In genomic region chr1:62621907-62622306, GRCh38 we compare ENCODE assay signal across 1 cellular context.
A peak's percentile ranks its signal among the peaks of the same experiment; 100 is the strongest.
TF ChIP-seq lines count a peak whose summit lies in the region.

No MANE protein-coding gene starts in this region.

TF ChIP-seq in HepG2, 621 proteins besides CTCF, POLR2A, EP300 and RAD21 (continued from another document and continues in another):
- TF ChIP-seq, protein P1, sequence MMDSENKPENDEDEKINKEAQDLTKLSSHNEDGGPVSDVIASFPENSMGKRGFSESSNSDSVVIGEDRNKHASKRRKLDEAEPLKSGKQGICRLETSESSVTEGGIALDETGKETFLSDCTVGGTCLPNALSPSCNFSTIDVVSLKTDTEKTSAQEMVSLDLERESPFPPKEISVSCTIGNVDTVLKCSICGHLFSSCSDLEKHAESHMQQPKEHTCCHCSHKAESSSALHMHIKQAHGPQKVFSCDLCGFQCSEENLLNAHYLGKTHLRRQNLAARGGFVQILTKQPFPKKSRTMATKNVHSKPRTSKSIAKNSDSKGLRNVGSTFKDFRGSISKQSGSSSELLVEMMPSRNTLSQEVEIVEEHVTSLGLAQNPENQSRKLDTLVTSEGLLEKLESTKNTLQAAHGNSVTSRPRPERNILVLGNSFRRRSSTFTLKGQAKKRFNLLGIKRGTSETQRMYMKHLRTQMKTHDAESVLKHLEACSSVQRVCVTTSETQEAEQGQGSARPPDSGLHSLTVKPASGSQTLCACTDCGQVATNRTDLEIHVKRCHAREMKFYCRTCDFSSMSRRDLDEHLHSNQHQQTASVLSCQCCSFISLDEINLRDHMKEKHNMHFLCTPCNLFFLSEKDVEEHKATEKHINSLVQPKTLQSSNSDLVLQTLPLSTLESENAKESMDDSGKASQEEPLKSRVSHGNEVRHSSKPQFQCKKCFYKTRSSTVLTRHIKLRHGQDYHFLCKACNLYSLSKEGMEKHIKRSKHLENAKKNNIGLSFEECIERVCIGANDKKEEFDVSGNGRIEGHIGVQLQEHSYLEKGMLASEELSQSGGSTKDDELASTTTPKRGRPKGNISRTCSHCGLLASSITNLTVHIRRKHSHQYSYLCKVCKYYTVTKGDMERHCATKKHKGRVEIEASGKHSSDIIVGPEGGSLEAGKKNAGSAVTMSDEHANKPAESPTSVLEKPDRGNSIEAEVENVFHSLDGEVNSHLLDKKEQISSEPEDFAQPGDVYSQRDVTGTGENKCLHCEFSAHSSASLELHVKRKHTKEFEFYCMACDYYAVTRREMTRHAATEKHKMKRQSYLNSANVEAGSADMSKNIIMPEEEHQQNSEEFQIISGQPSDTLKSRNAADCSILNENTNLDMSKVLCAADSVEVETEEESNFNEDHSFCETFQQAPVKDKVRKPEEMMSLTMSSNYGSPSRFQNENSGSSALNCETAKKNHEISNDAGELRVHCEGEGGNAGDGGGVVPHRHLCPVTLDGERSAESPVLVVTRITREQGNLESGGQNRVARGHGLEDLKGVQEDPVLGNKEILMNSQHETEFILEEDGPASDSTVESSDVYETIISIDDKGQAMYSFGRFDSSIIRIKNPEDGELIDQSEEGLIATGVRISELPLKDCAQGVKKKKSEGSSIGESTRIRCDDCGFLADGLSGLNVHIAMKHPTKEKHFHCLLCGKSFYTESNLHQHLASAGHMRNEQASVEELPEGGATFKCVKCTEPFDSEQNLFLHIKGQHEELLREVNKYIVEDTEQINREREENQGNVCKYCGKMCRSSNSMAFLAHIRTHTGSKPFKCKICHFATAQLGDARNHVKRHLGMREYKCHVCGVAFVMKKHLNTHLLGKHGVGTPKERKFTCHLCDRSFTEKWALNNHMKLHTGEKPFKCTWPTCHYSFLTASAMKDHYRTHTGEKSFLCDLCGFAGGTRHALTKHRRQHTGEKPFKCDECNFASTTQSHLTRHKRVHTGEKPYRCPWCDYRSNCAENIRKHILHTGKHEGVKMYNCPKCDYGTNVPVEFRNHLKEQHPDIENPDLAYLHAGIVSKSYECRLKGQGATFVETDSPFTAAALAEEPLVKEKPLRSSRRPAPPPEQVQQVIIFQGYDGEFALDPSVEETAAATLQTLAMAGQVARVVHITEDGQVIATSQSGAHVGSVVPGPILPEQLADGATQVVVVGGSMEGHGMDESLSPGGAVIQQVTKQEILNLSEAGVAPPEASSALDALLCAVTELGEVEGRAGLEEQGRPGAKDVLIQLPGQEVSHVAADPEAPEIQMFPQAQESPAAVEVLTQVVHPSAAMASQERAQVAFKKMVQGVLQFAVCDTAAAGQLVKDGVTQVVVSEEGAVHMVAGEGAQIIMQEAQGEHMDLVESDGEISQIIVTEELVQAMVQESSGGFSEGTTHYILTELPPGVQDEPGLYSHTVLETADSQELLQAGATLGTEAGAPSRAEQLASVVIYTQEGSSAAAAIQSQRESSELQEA (CRISPR knock-in tag; IDR thresholded peaks at IDR 0.05; ENCODE audit: not compliant biosample characterization): no peak
- TF ChIP-seq GATAD2A (CRISPR knock-in tag; IDR thresholded peaks at IDR 0.05) (peak; percentile 98), ZSCAN31 (CRISPR knock-in tag; IDR thresholded peaks at IDR 0.05; ENCODE audit: low read depth) (no peak), MZF1 (CRISPR knock-in tag; IDR thresholded peaks at IDR 0.05; ENCODE audit: borderline replicate concordance) (no peak), ZNF225 (CRISPR knock-in tag; IDR thresholded peaks at IDR 0.05) (no peak), CENPX (CRISPR knock-in tag; IDR thresholded peaks at IDR 0.05) (no peak), ZC3H13 (CRISPR knock-in tag; IDR thresholded peaks at IDR 0.05) (no peak), PTBP1 (IDR thresholded peaks at IDR 0.05; ENCODE audit: low read depth, low read length, poor library complexity, severe bottlenecking) (no peak), RERE (CRISPR knock-in tag; IDR thresholded peaks at IDR 0.05; ENCODE audit: low read depth) (peak; percentile 70; the same call in 1 of the 2 replicates), SIN3A (IDR thresholded peaks at IDR 0.05; ENCODE audit: borderline replicate concordance, low read depth, low read length) (0 out of 2 replicates have a peak, but pooled peaks have one; percentile 59), TCF7 (IDR thresholded peaks at IDR 0.05; ENCODE audit: low read depth) (peak; percentile 71), ZNF616 (CRISPR knock-in tag; IDR thresholded peaks at IDR 0.05; ENCODE audit: low read depth) (no peak), NFKB2 (CRISPR knock-in tag; IDR thresholded peaks at IDR 0.05; ENCODE audit: borderline replicate concordance) (no peak), HDAC1 (CRISPR knock-in tag; IDR thresholded peaks at IDR 0.05) (peak; percentile 81), POGK (CRISPR knock-in tag; conservative IDR thresholded peaks at IDR 0.05) (peak; percentile 78; the same call in 1 of the 2 replicates), NFIC (IDR thresholded peaks at IDR 0.05; ENCODE audit: low read length) (peak; percentile 81), PITX1 (CRISPR knock-in tag; IDR thresholded peaks at IDR 0.05) (peak; percentile 67), CAMTA2 (CRISPR knock-in tag; IDR thresholded peaks at IDR 0.05; ENCODE audit: borderline replicate concordance) (no peak), ZFX (CRISPR knock-in tag; IDR thresholded peaks at IDR 0.05; ENCODE audit: low read depth) (peak; percentile 84), ZNF317 (CRISPR knock-in tag; IDR thresholded peaks at IDR 0.05) (peak; percentile 91), BRCA1 (CRISPR knock-in tag; IDR thresholded peaks at IDR 0.05) (no peak), ARID3A (IDR thresholded peaks at IDR 0.05; ENCODE audit: low read depth, low read length) (peak; percentile 82), ZFP41 (CRISPR knock-in tag; IDR thresholded peaks at IDR 0.05; ENCODE audit: borderline replicate concordance) (no peak), HNRNPL (IDR thresholded peaks at IDR 0.05; ENCODE audit: low read depth, low read length) (no peak), SATB2 (CRISPR knock-in tag; IDR thresholded peaks at IDR 0.05) (no peak), KLF9 (CRISPR knock-in tag; IDR thresholded peaks at IDR 0.05; ENCODE audit: low read depth) (no peak), CEBPG (CRISPR knock-in tag; IDR thresholded peaks at IDR 0.05) (peak; percentile 99), NR2F2 (IDR thresholded peaks at IDR 0.05; ENCODE audit: borderline replicate concordance, low read depth) (0 out of 2 replicates have a peak, but pooled peaks have one; percentile 40), GLI4 (CRISPR knock-in tag; IDR thresholded peaks at IDR 0.05; ENCODE audit: borderline replicate concordance) (no peak), KDM5A (IDR thresholded peaks at IDR 0.05; ENCODE audit: borderline replicate concordance, low read length) (no peak; the same call in 1 of the 2 replicates), SRY (CRISPR knock-in tag; IDR thresholded peaks at IDR 0.05) (no peak), SMAD3 (CRISPR knock-in tag; IDR thresholded peaks at IDR 0.05) (peak; percentile 97; the same call in 1 of the 2 replicates), ZNF326 (CRISPR knock-in tag; IDR thresholded peaks at IDR 0.05; ENCODE audit: borderline replicate concordance) (no peak), ZNF224 (CRISPR knock-in tag; IDR thresholded peaks at IDR 0.05) (no peak), ZNF124 (CRISPR knock-in tag; IDR thresholded peaks at IDR 0.05) (peak; percentile 97), ZNF790 (CRISPR knock-in tag; IDR thresholded peaks at IDR 0.05; ENCODE audit: borderline replicate concordance) (no peak), ZNF143 (CRISPR knock-in tag; IDR thresholded peaks at IDR 0.05) (no peak), ZNF230 (CRISPR knock-in tag; IDR thresholded peaks at IDR 0.05) (0 out of 2 replicates have a peak, but pooled peaks have one; percentile 72)
- TF ChIP-seq, protein P2, sequence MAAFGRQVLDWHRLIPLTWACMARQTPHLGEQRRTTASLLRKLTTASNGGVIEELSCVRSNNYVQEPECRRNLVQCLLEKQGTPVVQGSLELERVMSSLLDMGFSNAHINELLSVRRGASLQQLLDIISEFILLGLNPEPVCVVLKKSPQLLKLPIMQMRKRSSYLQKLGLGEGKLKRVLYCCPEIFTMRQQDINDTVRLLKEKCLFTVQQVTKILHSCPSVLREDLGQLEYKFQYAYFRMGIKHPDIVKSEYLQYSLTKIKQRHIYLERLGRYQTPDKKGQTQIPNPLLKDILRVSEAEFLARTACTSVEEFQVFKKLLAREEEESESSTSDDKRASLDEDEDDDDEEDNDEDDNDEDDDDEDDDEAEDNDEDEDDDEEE (CRISPR knock-in tag; IDR thresholded peaks at IDR 0.05): no peak
- TF ChIP-seq, protein P3, sequence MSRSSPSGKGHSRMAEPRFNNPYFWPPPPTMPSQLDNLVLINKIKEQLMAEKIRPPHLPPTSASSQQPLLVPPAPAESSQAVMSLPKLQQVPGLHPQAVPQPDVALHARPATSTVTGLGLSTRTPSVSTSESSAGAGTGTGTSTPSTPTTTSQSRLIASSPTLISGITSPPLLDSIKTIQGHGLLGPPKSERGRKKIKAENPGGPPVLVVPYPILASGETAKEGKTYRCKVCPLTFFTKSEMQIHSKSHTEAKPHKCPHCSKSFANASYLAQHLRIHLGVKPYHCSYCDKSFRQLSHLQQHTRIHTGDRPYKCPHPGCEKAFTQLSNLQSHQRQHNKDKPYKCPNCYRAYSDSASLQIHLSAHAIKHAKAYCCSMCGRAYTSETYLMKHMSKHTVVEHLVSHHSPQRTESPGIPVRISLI (CRISPR knock-in tag; IDR thresholded peaks at IDR 0.05; ENCODE audit: borderline replicate concordance): peak; percentile 63
- TF ChIP-seq, protein P4, sequence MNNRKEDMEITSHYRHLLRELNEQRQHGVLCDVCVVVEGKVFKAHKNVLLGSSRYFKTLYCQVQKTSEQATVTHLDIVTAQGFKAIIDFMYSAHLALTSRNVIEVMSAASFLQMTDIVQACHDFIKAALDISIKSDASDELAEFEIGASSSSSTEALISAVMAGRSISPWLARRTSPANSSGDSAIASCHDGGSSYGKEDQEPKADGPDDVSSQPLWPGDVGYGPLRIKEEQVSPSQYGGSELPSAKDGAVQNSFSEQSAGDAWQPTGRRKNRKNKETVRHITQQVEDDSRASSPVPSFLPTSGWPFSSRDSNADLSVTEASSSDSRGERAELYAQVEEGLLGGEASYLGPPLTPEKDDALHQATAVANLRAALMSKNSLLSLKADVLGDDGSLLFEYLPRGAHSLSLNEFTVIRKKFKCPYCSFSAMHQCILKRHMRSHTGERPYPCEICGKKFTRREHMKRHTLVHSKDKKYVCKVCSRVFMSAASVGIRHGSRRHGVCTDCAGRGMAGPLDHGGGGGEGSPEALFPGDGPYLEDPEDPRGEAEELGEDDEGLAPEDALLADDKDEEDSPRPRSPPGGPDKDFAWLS (CRISPR knock-in tag; IDR thresholded peaks at IDR 0.05; ENCODE audit: borderline replicate concordance): no peak
